In genomic region chr1:87781589-87781988, GRCh38 we compare ENCODE assay signal across 18 cellular contexts.
DNase-seq lines count a peak whose midpoint lies in the region; ATAC-seq and TF ChIP-seq lines count a peak whose summit lies in the region.
"Had no signal": no experiment of that assay in that cellular context is flagged by ENCODE, and none has a peak within 500 bp of the region (broad histone marks: within the 10 kb centered on the region; RNA-seq: fewer than 3 reads in every experiment).

No MANE protein-coding gene starts in this region.

- H3K27ac ChIP-seq in gastroesophageal sphincter (peak overlapping the region in 3 of 4 donors; percentile 66 to 70 (median 67)), sigmoid colon (peak overlapping the region in 3 of 4 donors; percentile 60 to 77 (median 67)), upper lobe of right lung (no peak overlapping the region)
- H3K27ac ChIP-seq: 22Rv1, BLaER1, C4-2B had no signal

- TF ChIP-seq CTCF in gastroesophageal sphincter (IDR thresholded peaks at IDR 0.05), result no peak
- no peak for TF ChIP-seq CTCF in sigmoid colon (IDR thresholded peaks at IDR 0.05)
- TF ChIP-seq CTCF in upper lobe of right lung (IDR thresholded peaks at IDR 0.05), result no peak

- H3K36me3 ChIP-seq in gastroesophageal sphincter (no peaks in the 10 kb centered on the region), sigmoid colon (no peaks in the 10 kb centered on the region), upper lobe of right lung (no peaks in the 10 kb centered on the region)
- H3K36me3 ChIP-seq: BLaER1, HAP-1 had no signal

- ATAC-seq in gastroesophageal sphincter (peak; percentile 48), upper lobe of right lung (peak; percentile 41), Right ventricle myocardium superior (ENCODE audit: poor library complexity) (no peak)
- ATAC-seq: CD8-positive, alpha-beta T cell had no signal

- H3K9me3 ChIP-seq in gastroesophageal sphincter (no peaks in the 10 kb centered on the region), sigmoid colon (peaks cover 0 to 2% (median 0%) of the 10 kb centered on the region in 4 donors), upper lobe of right lung (no peaks in the 10 kb centered on the region)
- H3K9me3 ChIP-seq: BLaER1, Caco-2, HAP-1 had no signal

- TF ChIP-seq POLR2A in gastroesophageal sphincter (IDR thresholded peaks at IDR 0.05) (no peak), sigmoid colon (IDR thresholded peaks at IDR 0.05) (no peak)

- H3K4me3 ChIP-seq in gastroesophageal sphincter, result no peak overlapping the region
- no peak overlapping the region for H3K4me3 ChIP-seq in sigmoid colon
- no peak overlapping the region for H3K4me3 ChIP-seq in upper lobe of right lung
- H3K4me3 ChIP-seq: BLaER1, HAP-1 had no signal

- peaks cover 0 to 25% (median 5%) of the 10 kb centered on the region in 3 donors for H3K4me1 ChIP-seq in gastroesophageal sphincter
- peaks cover 0 to 32% (median 23%) of the 10 kb centered on the region in 4 donors for H3K4me1 ChIP-seq in sigmoid colon
- no peaks in the 10 kb centered on the region for H3K4me1 ChIP-seq in upper lobe of right lung
- H3K4me1 ChIP-seq: BLaER1, HAP-1 had no signal

- intact Hi-C loops in sigmoid colon (cut with DNase I) (loop anchor here (10.0 kb wide), 1 partner anchor 447 kb away; no protein-coding TSS in a partner anchor), upper lobe of right lung (cut with DNase I) (no loop called here), Right ventricle myocardium superior (cut with DNase I) (no loop called here)

- TF ChIP-seq EP300 in gastroesophageal sphincter (IDR thresholded peaks at IDR 0.05) (no peak), sigmoid colon (IDR thresholded peaks at IDR 0.05) (peak in 3 of 4 donors; percentile 33 to 48 (median 36))

- no peaks in the 10 kb centered on the region for H3K27me3 ChIP-seq in gastroesophageal sphincter
- no peaks in the 10 kb centered on the region for H3K27me3 ChIP-seq in sigmoid colon
- H3K27me3 ChIP-seq in upper lobe of right lung, result no peaks in the 10 kb centered on the region
- H3K27me3 ChIP-seq: BLaER1 had no signal

- WGBS in gastroesophageal sphincter (ENCODE audit: low coverage in 1 of 2), 2 donors, result 20 to 40% methylated on average over 1 of the region's 1 CpG
- WGBS in sigmoid colon, 2 donors, result 88 to 91% methylated on average over 1 of the region's 1 CpG

- DNase-seq in NCI-H1417 (lab: John Stamatoyannopoulos, UW) (peak in 2 of 3 experiments; percentile 8 to 67), NCI-H1417 treated with DMSO at 0.1 percent for 48 hours (lab: John Stamatoyannopoulos, UW) (no peak), sigmoid colon (no peak), upper lobe of right lung (no peak), Right ventricle myocardium superior (no peak), SHP77 (lab: John Stamatoyannopoulos, UW) (no peak)
- no peak for DNase-seq in activated CD4-positive, alpha-beta T cell treated with anti-CD3 and anti-CD28 coated beads, Interleukin-2, amount 50 U/mL, for 1 hour
- DNase-seq: Caco-2; CD4-positive, CD25-positive, alpha-beta regulatory T cell; CD8-positive, alpha-beta T cell; DMS153; DND-41; GOT3 had no signal

Comparison
In these comparisons a context has a peak if more than half of its experiments do, and no peak if none do; other contexts are left out.
1. DNase-seq: peak in NCI-H1417 (2 of 3); none in NCI-H1417 treated with DMSO at 0.1 percent for 48 hours (single experiment), sigmoid colon (single experiment), upper lobe of right lung (single experiment), Right ventricle myocardium superior (single experiment), SHP77 (0 of 2) and activated CD4-positive, alpha-beta T cell treated with anti-CD3 and anti-CD28 coated beads, Interleukin-2, amount 50 U/mL, for 1 hour (single experiment).